9 cellular contexts compared by ENCODE assay signal in genomic region chr4:121653214-121653613, GRCh38.
"Had no signal": no experiment of that assay in that cellular context is flagged by ENCODE, and none has a peak within 500 bp of the region (broad histone marks: within the 10 kb centered on the region; RNA-seq: fewer than 3 reads in every experiment).

No MANE protein-coding gene starts in this region.

- H3K4me3 ChIP-seq: GM23338, HAP-1, K562 had no signal

- H3K9me3 Mint-ChIP-seq: GM23338, HFFc6 had no signal

- H3K4me2 ChIP-seq: GM23338 had no signal

- H3K4me1 ChIP-seq: HAP-1 had no signal

- H3K27ac Mint-ChIP-seq: GM23338, HFFc6 had no signal

- H3K4me1 Mint-ChIP-seq: GM23338 had no signal

- DNase-seq: H7, HFFc6, IMR-90, KG1 had no signal

- H3K36me3 ChIP-seq: HAP-1 had no signal

- H3K4me3 Mint-ChIP-seq: GM23338, HFFc6 had no signal

- ATAC-seq: GM23338, HCT116, K562 had no signal

- H3K9me3 ChIP-seq: HAP-1 had no signal

- FAIRE-seq: HTR-8/SVneo, K562 had no signal
